ENCODE assay signal across 27 cellular contexts in the genomic region with DNA sequence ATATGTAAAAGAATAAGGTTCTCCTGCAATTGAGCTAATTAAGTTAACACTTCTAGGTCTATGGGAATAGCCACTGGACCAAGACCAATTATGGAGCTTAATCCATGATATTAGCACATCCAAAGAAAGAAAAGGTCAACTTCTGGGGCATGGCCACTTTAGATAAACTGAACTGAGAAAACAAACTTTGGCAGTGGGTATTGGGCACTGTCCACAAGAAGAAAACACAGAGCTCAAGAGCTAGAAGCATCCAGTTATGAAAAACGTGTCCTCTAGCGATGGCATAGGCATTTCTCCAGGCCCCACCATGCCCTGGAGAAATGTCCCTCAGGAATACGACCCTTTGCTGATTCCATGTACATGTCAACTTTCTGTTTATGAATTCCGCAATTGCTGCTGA.
A peak's percentile ranks its signal among the peaks of the same experiment; 100 is the strongest.
DNase-seq lines count a peak whose midpoint lies in the region; ATAC-seq, FAIRE-seq and TF ChIP-seq lines count a peak whose summit lies in the region.
"Had no signal": no experiment of that assay in that cellular context is flagged by ENCODE, and none has a peak within 500 bp of the region (broad histone marks: within the 10 kb centered on the region; RNA-seq: fewer than 3 reads in every experiment).

No MANE protein-coding gene starts in this region.

- no peaks in the 10 kb centered on the region for H3K36me3 ChIP-seq in left ventricle myocardium inferior
- H3K36me3 ChIP-seq in liver (ENCODE audit: control insufficient read depth in 4 of 4, insufficient read depth in 3 of 4, low read depth in 1 of 4, low read length in 3 of 4), result no peaks in the 10 kb centered on the region
- no peaks in the 10 kb centered on the region for H3K36me3 ChIP-seq in HepG2 (replicated peaks in 1 of 2; ENCODE audit: control insufficient read depth in 1 of 2, insufficient read depth in 2 of 2, low read length in 2 of 2)
- H3K36me3 ChIP-seq in right lobe of liver, result no peaks in the 10 kb centered on the region
- H3K36me3 ChIP-seq: BE2C, BLaER1 had no signal

- H3K9me3 ChIP-seq in left ventricle myocardium inferior (replicated peaks), result peaks cover 8% of the 10 kb centered on the region
- no peaks in the 10 kb centered on the region for H3K9me3 ChIP-seq in liver (ENCODE audit: control insufficient read depth in 4 of 4, low read length in 3 of 4)
- H3K9me3 ChIP-seq in HepG2 (ENCODE audit: low read length), result peaks cover 4% of the 10 kb centered on the region
- H3K9me3 ChIP-seq in right lobe of liver, result no peaks in the 10 kb centered on the region
- H3K9me3 ChIP-seq: BE2C, BLaER1 had no signal

- H3K27me3 ChIP-seq in left ventricle myocardium inferior (ENCODE audit: low read depth), result no peaks in the 10 kb centered on the region
- H3K27me3 ChIP-seq in liver (ENCODE audit: control insufficient read depth in 4 of 4, insufficient read depth in 4 of 4, low read length in 3 of 4), result no peaks in the 10 kb centered on the region
- no peaks in the 10 kb centered on the region for H3K27me3 ChIP-seq in HepG2 (ENCODE audit: control insufficient read depth in 1 of 2, insufficient read depth in 2 of 2, low read length in 2 of 2)
- H3K27me3 ChIP-seq in right lobe of liver, result no peaks in the 10 kb centered on the region
- H3K27me3 ChIP-seq: BE2C, BLaER1 had no signal

- BruUV-seq in HepG2 (replicated peaks; lab: Mats Ljungman, UMichigan), result no TSS peak

- FAIRE-seq in HepG2 (lab: Jason Lieb, UNC), result no peak
- FAIRE-seq: GM12878, GM12892, GM18507 had no signal

- TF ChIP-seq CTCF in left ventricle myocardium inferior (IDR thresholded peaks at IDR 0.05; ENCODE audit: borderline replicate concordance) (no peak), liver (IDR thresholded peaks at IDR 0.05; ENCODE audit: low read depth, low read length, missing input control) (no peak), HepG2 (CRISPR knock-in tag; IDR thresholded peaks at IDR 0.05) (no peak), right lobe of liver (IDR thresholded peaks at IDR 0.05) (no peak)

- H3K4me3 ChIP-seq in left ventricle myocardium inferior, result no peak overlapping the region
- peak overlapping the region in 2 of 3 donors; percentile 14 to 35 for H3K4me3 ChIP-seq in liver (ENCODE audit: low read depth in 1 of 3, low read length in 3 of 3)
- no peak overlapping the region for H3K4me3 ChIP-seq in HepG2 (replicated peaks in 1 of 3; ENCODE audit: insufficient read depth in 1 of 3, low read depth in 2 of 3, low read length in 3 of 3)
- peak overlapping the region in 1 of 3 donors; percentile 22 for H3K4me3 ChIP-seq in right lobe of liver
- H3K4me3 ChIP-seq: BLaER1, GM12878 had no signal

- DNase-seq in Right ventricle myocardium superior (no peak), left ventricle myocardium inferior (no peak), left ventricle myocardium superior (no peak), cardiac septum (ENCODE audit: low spot score) (no peak), HepG2 (ENCODE audit: low spot score) (no peak), right lobe of liver (peak in 1 of 3 donors; percentile 51), HuH-7.5 (ENCODE audit: low spot score) (no peak)
- DNase-seq: 8988T; ACHN; BE2C; C1 segment of cervical spinal cord; CD4-positive, alpha-beta memory T cell; CD4-positive, CD25-positive, alpha-beta regulatory T cell; CD8-positive, alpha-beta memory T cell; COR-L47; DMS 273 treated with DMSO at 0.1 percent for 48 hours; DMS153; DMS53; DMS79; DND-41; EL; GDM1 had no signal

- ATAC-seq in Right ventricle myocardium superior (ENCODE audit: poor library complexity) (peak; percentile 58), left ventricle myocardium superior (peak; percentile 56), HepG2 (no peak), right lobe of liver (peak; percentile 89 to 93 (median 90))
- ATAC-seq: GM12878 had no signal

- H3K4me1 ChIP-seq in left ventricle myocardium inferior (peaks cover 12% of the 10 kb centered on the region), liver (ENCODE audit: control insufficient read depth in 4 of 4, insufficient read depth in 4 of 4, low read length in 3 of 4) (peaks cover 3 to 26% (median 10%) of the 10 kb centered on the region in 4 donors), HepG2 (ENCODE audit: insufficient read depth, low read length) (peaks cover 6% of the 10 kb centered on the region; the same call in 1 of the 2 replicates), right lobe of liver (peaks cover 0 to 43% (median 6%) of the 10 kb centered on the region in 4 donors)
- H3K4me1 ChIP-seq: BE2C, BLaER1 had no signal

- TF ChIP-seq RAD21 in liver (IDR thresholded peaks at IDR 0.05), result peak; percentile 26 to 52
- TF ChIP-seq RAD21 in HepG2 (CRISPR knock-in tag; IDR thresholded peaks at IDR 0.05), result no peak

- H3K79me2 ChIP-seq in HepG2 (ENCODE audit: insufficient read depth, low read length), result peaks cover 2% of the 10 kb centered on the region

- in situ Hi-C loops in HepG2 (cut with HindIII; ENCODE audit: extremely low pct_ligation_motif_present, low pct_unique_long_range_greater_than_20kb), result no loop called here

- intact Hi-C loops in Right ventricle myocardium superior (cut with DNase I) (no loop called here), left ventricle myocardium inferior (cut with micrococcal nuclease) (no loop called here), left ventricle myocardium superior (cut with micrococcal nuclease) (no loop called here), cardiac septum (cut with DNase I) (no loop called here), HepG2 (cut with micrococcal nuclease; ENCODE audit: unreplicated experiment) (no loop called here), right lobe of liver (cut with DNase I) (no loop called here)

- WGBS in liver, result 43% methylated on average over 4 of the region's 4 CpGs
- WGBS in HepG2 (ENCODE audit: low lambda C conversion rate), result 96% methylated on average over 4 of the region's 4 CpGs
- 30% methylated on average over 3 of the region's 4 CpGs for WGBS in right lobe of liver (ENCODE audit: insufficient coverage, low coverage, low lambda C conversion rate, missing lambda C conversion rate)

- H4K20me1 ChIP-seq in HepG2 (ENCODE audit: insufficient read depth, low read length), result no peaks in the 10 kb centered on the region
- H4K20me1 ChIP-seq: BLaER1 had no signal

- no peak overlapping the region for H3K4me2 ChIP-seq in HepG2 (ENCODE audit: low read depth, low read length)
- H3K4me2 ChIP-seq: BLaER1 had no signal

- TF ChIP-seq POLR2A in HepG2 (IDR thresholded peaks at IDR 0.05; ENCODE audit: insufficient read depth in 1 of 2, low read depth in 2 of 2, low read length in 2 of 2) (no peak), right lobe of liver (IDR thresholded peaks at IDR 0.05) (no peak)

- H3K9ac ChIP-seq in liver (ENCODE audit: low read depth in 1 of 2, low read length in 2 of 2), result no peak overlapping the region
- H3K9ac ChIP-seq in HepG2 (ENCODE audit: insufficient read depth, low read depth, low read length), result no peak overlapping the region
- H3K9ac ChIP-seq: BLaER1 had no signal

- CTCF ChIA-PET in HepG2 (lab: Yijun Ruan, JAX; ENCODE audit: low intra/inter-chr PET ratio, low total read pairs), result no interaction called here

- POLR2A ChIA-PET in HepG2 (lab: Yijun Ruan, JAX), result interaction anchor here (1.4 kb wide), 1 partner anchor 45 kb away, joined by 6 read pairs; no protein-coding TSS in a partner anchor

- H3K27ac ChIP-seq in left ventricle myocardium inferior (replicated peaks) (no peak overlapping the region), liver (ENCODE audit: low read depth in 1 of 2, low read length in 2 of 2) (peak overlapping the region; percentile 75 to 81), HepG2 (ENCODE audit: extremely low read length, insufficient read depth, low read length) (no peak overlapping the region), right lobe of liver (peak overlapping the region in 2 of 3 donors; percentile 12 to 50)
- H3K27ac ChIP-seq: BLaER1 had no signal

- H2AFZ ChIP-seq in HepG2 (ENCODE audit: low read length), result no peak overlapping the region

- no peak for TF ChIP-seq EP300 in HepG2 (IDR thresholded peaks at IDR 0.05; ENCODE audit: low read depth in 2 of 2, low read length in 2 of 2)
- no peak for TF ChIP-seq EP300 in HepG2 (CRISPR knock-in tag; IDR thresholded peaks at IDR 0.05; ENCODE audit: borderline replicate concordance)

TF ChIP-seq in HepG2, 621 proteins besides CTCF, POLR2A, EP300 and RAD21 (continues in another document):
- TF ChIP-seq CREB1 (IDR thresholded peaks at IDR 0.05) (no peak), CREB1 (CRISPR knock-in tag; IDR thresholded peaks at IDR 0.05) (no peak)

Comparison
In these comparisons a context has a peak if more than half of its experiments do, and no peak if none do; other contexts are left out.
1. H3K27ac ChIP-seq: peak in liver (2 of 2) and right lobe of liver (2 of 3); none in left ventricle myocardium inferior (single experiment) and HepG2 (single experiment).
2. H3K4me3 ChIP-seq: peak in liver (2 of 3); none in left ventricle myocardium inferior (single experiment) and HepG2 (0 of 3).